28 cellular contexts compared by ENCODE assay signal in the genomic region with DNA sequence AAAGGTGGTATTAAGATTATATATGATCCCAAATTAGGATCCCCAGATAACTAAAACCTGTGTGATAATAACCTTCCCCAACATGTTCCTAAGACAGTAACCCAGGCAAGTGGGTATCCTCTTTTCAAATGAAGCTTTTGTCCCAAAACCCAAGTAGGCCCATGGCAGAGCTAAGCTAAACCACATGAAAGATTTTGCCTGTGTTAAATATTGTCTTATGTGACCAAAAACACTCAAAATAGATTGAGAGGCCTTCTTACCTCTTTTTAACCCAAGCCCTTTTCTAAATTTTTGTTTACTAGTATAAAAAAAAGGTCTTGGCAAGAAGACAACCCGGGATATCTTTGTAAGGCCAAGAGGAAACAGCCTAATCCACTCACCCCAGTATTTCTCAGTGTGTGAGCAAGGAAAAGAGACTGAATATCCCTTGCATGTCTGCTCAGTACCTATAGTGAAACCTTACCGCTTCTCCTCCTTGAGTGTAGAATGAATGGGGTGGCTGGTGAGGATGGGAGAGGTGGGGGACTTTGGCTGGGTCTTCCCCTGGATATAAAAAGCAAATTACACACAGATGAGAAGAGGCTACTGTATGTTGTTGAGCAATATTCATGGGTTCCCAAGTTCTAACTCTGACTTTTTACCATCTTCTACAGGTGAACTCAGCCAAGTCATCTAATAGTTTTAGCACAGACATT.
DNase-seq lines count a peak whose midpoint lies in the region; ATAC-seq and TF ChIP-seq lines count a peak whose summit lies in the region.
"Had no signal": no experiment of that assay in that cellular context is flagged by ENCODE, and none has a peak within 500 bp of the region (broad histone marks: within the 10 kb centered on the region; RNA-seq: fewer than 3 reads in every experiment).

No MANE protein-coding gene starts in this region.

- no peak overlapping the region for H3K4me3 Mint-ChIP-seq in nephron progenitor cell
- H3K4me3 Mint-ChIP-seq in CD8-positive, alpha-beta memory T cell = no peak overlapping the region
- H3K4me3 Mint-ChIP-seq: activated naive CD4-positive, alpha-beta T cell treated with anti-CD3 and anti-CD28 coated beads, Interleukin-2, amount 50 U/mL, for 24 hours; effector memory CD8-positive, alpha-beta T cell; immature natural killer cell; stimulated activated naive CD8-positive, alpha-beta T cell treated with anti-CD3 and anti-CD28 coated beads, Interleukin-15, amount 100 ng/mL, for 72 hours; WTC11 had no signal

- CTCF ChIA-PET in CD8-positive, alpha-beta memory T cell (lab: Charles Lee) = no interaction called here

- H3K9me3 ChIP-seq in CD8-positive, alpha-beta memory T cell (ENCODE audit: low read length) = no peaks in the 10 kb centered on the region
- H3K9me3 ChIP-seq: prostate gland, sigmoid colon had no signal

- TF ChIP-seq CTCF in nephron progenitor cell (IDR thresholded peaks at IDR 0.05) (no peak), coronary artery (IDR thresholded peaks at IDR 0.05) (no peak)

- no peak overlapping the region for H3K4me3 ChIP-seq in coronary artery
- H3K4me3 ChIP-seq in CD8-positive, alpha-beta memory T cell (ENCODE audit: low read length) = no peak overlapping the region
- H3K4me3 ChIP-seq: PC-9, prostate gland, sigmoid colon, tibial nerve had no signal

- peak overlapping the region; percentile 13 for H3K27ac Mint-ChIP-seq in nephron progenitor cell
- H3K27ac Mint-ChIP-seq in CD8-positive, alpha-beta memory T cell = peak overlapping the region in 1 of 8 donors; percentile 17
- H3K27ac Mint-ChIP-seq: activated naive CD4-positive, alpha-beta T cell treated with anti-CD3 and anti-CD28 coated beads, Interleukin-2, amount 50 U/mL, for 24 hours; effector memory CD8-positive, alpha-beta T cell; immature natural killer cell; stimulated activated naive CD8-positive, alpha-beta T cell treated with anti-CD3 and anti-CD28 coated beads, Interleukin-15, amount 100 ng/mL, for 72 hours; WTC11 had no signal

- POLR2A ChIA-PET in CD8-positive, alpha-beta memory T cell (lab: Charles Lee) = no interaction called here

- ATAC-seq in GM18519 (IDR thresholded peaks at IDR 0.05; ENCODE audit: low FRiP score, unreplicated experiment) (peak; percentile 53), GM21717 (IDR thresholded peaks at IDR 0.05; ENCODE audit: unreplicated experiment) (peak; percentile 67), HG02981 (IDR thresholded peaks at IDR 0.05; ENCODE audit: unreplicated experiment) (peak; percentile 62), GM21367 (IDR thresholded peaks at IDR 0.05; ENCODE audit: unreplicated experiment) (no peak)
- ATAC-seq: effector memory CD8-positive, alpha-beta T cell; foreskin keratinocyte; left lobe of liver; stimulated activated naive CD8-positive, alpha-beta T cell treated with anti-CD3 and anti-CD28 coated beads, Interleukin-15, amount 100 ng/mL, for 72 hours; WTC11 had no signal

- peaks cover 3% of the 10 kb centered on the region for H3K4me1 ChIP-seq in CD8-positive, alpha-beta memory T cell (ENCODE audit: insufficient read depth, low read length)
- H3K4me1 ChIP-seq: foreskin keratinocyte, prostate gland, sigmoid colon, tibial nerve had no signal

- H3K9me3 Mint-ChIP-seq in nephron progenitor cell = peaks cover 18% of the 10 kb centered on the region
- peaks cover 0 to 7% (median 2%) of the 10 kb centered on the region in 5 donors for H3K9me3 Mint-ChIP-seq in CD8-positive, alpha-beta memory T cell
- H3K9me3 Mint-ChIP-seq: effector memory CD8-positive, alpha-beta T cell had no signal

- H3K36me3 ChIP-seq in CD8-positive, alpha-beta memory T cell (ENCODE audit: insufficient read depth, low read length) = no peaks in the 10 kb centered on the region
- H3K36me3 ChIP-seq: prostate gland, sigmoid colon, tibial nerve had no signal

- DNase-seq in nephron progenitor cell (no peak), NCI-H510A treated with DMSO at 0.1 percent for 48 hours (lab: John Stamatoyannopoulos, UW) (no peak), coronary artery (ENCODE audit: low spot score) (no peak)
- DNase-seq in CD8-positive, alpha-beta memory T cell = no peak
- DNase-seq: activated CD4-positive, alpha-beta T cell treated with anti-CD3 and anti-CD28 coated beads, Interleukin-2, amount 50 U/mL, for 1 hour; C1 segment of cervical spinal cord; effector memory CD8-positive, alpha-beta T cell; foreskin keratinocyte; hippocampal formation; immature natural killer cell; IMR-90; mesenchymal stem cell; NCI-H1092 treated with DMSO at 0.1 percent for 48 hours; NCI-H2081; PC-9; SHP77; sigmoid colon; stimulated activated naive CD8-positive, alpha-beta T cell treated with anti-CD3 and anti-CD28 coated beads, Interleukin-15, amount 100 ng/mL, for 72 hours; T-helper 9 cell had no signal

- no peak overlapping the region for H3K27ac ChIP-seq in coronary artery
- no peak overlapping the region for H3K27ac ChIP-seq in CD8-positive, alpha-beta memory T cell (ENCODE audit: low read depth, low read length)
- H3K27ac ChIP-seq: foreskin keratinocyte, PC-9, prostate gland, sigmoid colon, tibial nerve had no signal

- H3K36me3 Mint-ChIP-seq in nephron progenitor cell (ENCODE audit: low read depth) = no peaks in the 10 kb centered on the region
- H3K36me3 Mint-ChIP-seq in CD8-positive, alpha-beta memory T cell = peaks cover 0 to 4% (median 0%) of the 10 kb centered on the region in 3 donors
- H3K36me3 Mint-ChIP-seq: WTC11 had no signal

- H3K27me3 Mint-ChIP-seq in nephron progenitor cell (ENCODE audit: low read depth, poor library complexity) = peaks cover 3% of the 10 kb centered on the region
- H3K27me3 Mint-ChIP-seq in CD8-positive, alpha-beta memory T cell = no peaks in the 10 kb centered on the region
- H3K27me3 Mint-ChIP-seq: activated naive CD4-positive, alpha-beta T cell treated with anti-CD3 and anti-CD28 coated beads, Interleukin-2, amount 50 U/mL, for 24 hours; effector memory CD8-positive, alpha-beta T cell; stimulated activated naive CD8-positive, alpha-beta T cell treated with anti-CD3 and anti-CD28 coated beads, Interleukin-15, amount 100 ng/mL, for 72 hours had no signal

- H3K4me1 Mint-ChIP-seq in nephron progenitor cell = no peaks in the 10 kb centered on the region
- H3K4me1 Mint-ChIP-seq in CD8-positive, alpha-beta memory T cell = peaks cover 17 to 23% (median 22%) of the 10 kb centered on the region in 3 donors
- H3K4me1 Mint-ChIP-seq: WTC11 had no signal

- no peaks in the 10 kb centered on the region for H3K27me3 ChIP-seq in CD8-positive, alpha-beta memory T cell (ENCODE audit: insufficient read depth, low read length, poor library complexity, severe bottlenecking)
- H3K27me3 ChIP-seq: foreskin keratinocyte, sigmoid colon, tibial nerve had no signal
